In genomic region chr15:55475842-55476241, GRCh38 we compare ENCODE assay signal across 26 cellular contexts. TPM values are rescaled to one million over a fixed set of nuclear protein-coding genes. Genes with fewer than 3 reads are reported as not detected.
A peak's percentile ranks its signal among the peaks of the same experiment; 100 is the strongest.
DNase-seq lines count a peak whose midpoint lies in the region; ATAC-seq, FAIRE-seq and TF ChIP-seq lines count a peak whose summit lies in the region.
"Had no signal": no experiment of that assay in that cellular context is flagged by ENCODE, and none has a peak within 500 bp of the region (broad histone marks: within the 10 kb centered on the region; RNA-seq: fewer than 3 reads in every experiment).

No MANE protein-coding gene starts in this region.

- peaks cover 6% of the 10 kb centered on the region for H3K4me1 Mint-ChIP-seq in T-helper 2 cell treated with Interferon-gamma antibody and Interleukin-4, amounts not matched to agents 5 μg/mL and 100 μg/mL, for 36 hours (ENCODE audit: low read depth)
- peaks cover 7% of the 10 kb centered on the region for H3K4me1 Mint-ChIP-seq in CD4-positive, alpha-beta T cell (ENCODE audit: low read depth)
- H3K4me1 Mint-ChIP-seq: central memory CD8-positive, alpha-beta T cell; GM23338 had no signal

- H3K27me3 Mint-ChIP-seq in T-helper 2 cell treated with Interferon-gamma antibody and Interleukin-4, amounts not matched to agents 5 μg/mL and 100 μg/mL, for 36 hours (ENCODE audit: low read depth) = peaks cover 8% of the 10 kb centered on the region
- H3K27me3 Mint-ChIP-seq in CD4-positive, alpha-beta T cell = no peaks in the 10 kb centered on the region
- H3K27me3 Mint-ChIP-seq: CD4-positive, CD25-positive, alpha-beta regulatory T cell; IgD-negative memory B cell had no signal

- H3K9me3 ChIP-seq in CD4-positive, alpha-beta T cell (ENCODE audit: control insufficient read depth, low read length) = no peaks in the 10 kb centered on the region
- H3K9me3 ChIP-seq in A673 (ENCODE audit: low read depth, low read length, poor library complexity, severe bottlenecking) = no peaks in the 10 kb centered on the region

- no peaks in the 10 kb centered on the region for H3K36me3 ChIP-seq in A673 (ENCODE audit: insufficient read depth, low read length, poor library complexity, severe bottlenecking)

- DNase-seq in GM12891 (ENCODE audit: insufficient read length, low spot score) = no peak
- DNase-seq in GM20000 (ENCODE audit: low spot score) = peak; percentile 20
- DNase-seq in MV-4-11 (lab: John Stamatoyannopoulos, UW) = peak; percentile 60
- peak; percentile 5 for DNase-seq in dermis blood vessel endothelial cell
- DNase-seq in T-helper 2 cell treated with Interferon-gamma antibody and Interleukin-4, amounts not matched to agents 5 μg/mL and 100 μg/mL, for 36 hours (ENCODE audit: low spot score) = no peak
- DNase-seq in activated effector memory CD4-positive, alpha-beta T cell treated with Interleukin-2 at 50 U/mL for 16 hours = no peak
- DNase-seq in CD4-positive, alpha-beta T cell = no peak
- no peak for DNase-seq in A673 (ENCODE audit: low spot score)
- DNase-seq: activated CD4-positive, alpha-beta T cell treated with anti-CD3 and anti-CD28 coated beads, Interleukin-2, amount 50 U/mL, for 48 hours; activated T-cell treated with anti-CD3 and anti-CD28 coated beads, Interleukin-2, amount 50 U/mL, for 48 hours; CD4-positive, CD25-positive, alpha-beta regulatory T cell; DMS79 treated with DMSO at 0.1 percent for 48 hours; erythroblast; GF-D8; NCI-H1417 treated with DMSO at 0.1 percent for 48 hours; NCI-H2081; NCI-H2227 treated with DMSO at 0.1 percent for 48 hours; NCI-H526; right cardiac atrium; stimulated activated CD4-positive, alpha-beta T cell treated with anti-CD3 and anti-CD28 coated beads, Interleukin-1b, Interleukin-23, amount 100 ng/mL, for 48 hours; stimulated activated naive CD8-positive, alpha-beta T cell treated with anti-CD3 and anti-CD28 coated beads, Interleukin-15, Interleukin-2, amounts not matched to agents 100 U/mL and 50 U/mL, for 24 hours had no signal

- no peak overlapping the region for H3K4me3 ChIP-seq in A673 (ENCODE audit: low read depth, low read length, poor library complexity, severe bottlenecking)
- H3K4me3 ChIP-seq: GM23338 had no signal

- CTCF ChIA-PET in CD4-positive, alpha-beta T cell (lab: Charles Lee) = no interaction called here
- CTCF ChIA-PET in A673 (lab: Charles Lee) = no interaction called here

- H3K9me3 Mint-ChIP-seq in T-helper 2 cell treated with Interferon-gamma antibody and Interleukin-4, amounts not matched to agents 5 μg/mL and 100 μg/mL, for 36 hours = peaks cover 9% of the 10 kb centered on the region
- peaks cover 5% of the 10 kb centered on the region for H3K9me3 Mint-ChIP-seq in CD4-positive, alpha-beta T cell
- H3K9me3 Mint-ChIP-seq: central memory CD8-positive, alpha-beta T cell had no signal

- no peaks in the 10 kb centered on the region for H3K4me1 ChIP-seq in A673 (ENCODE audit: insufficient read depth, low read length, poor library complexity, severe bottlenecking)

- POLR2A ChIA-PET in CD4-positive, alpha-beta T cell (lab: Charles Lee) = no interaction called here
- POLR2A ChIA-PET in A673 (lab: Charles Lee; ENCODE audit: low non-redundant PET) = no interaction called here

- no peaks in the 10 kb centered on the region for H3K27me3 ChIP-seq in CD4-positive, alpha-beta T cell (ENCODE audit: control insufficient read depth, insufficient read depth, low read length)
- H3K27me3 ChIP-seq in A673 (replicated peaks; ENCODE audit: insufficient read depth, low read depth, low read length, poor library complexity) = no peaks in the 10 kb centered on the region

- no peaks in the 10 kb centered on the region for H3K36me3 Mint-ChIP-seq in T-helper 2 cell treated with Interferon-gamma antibody and Interleukin-4, amounts not matched to agents 5 μg/mL and 100 μg/mL, for 36 hours (ENCODE audit: low read depth)
- H3K36me3 Mint-ChIP-seq in CD4-positive, alpha-beta T cell (ENCODE audit: low read depth) = no peaks in the 10 kb centered on the region
- H3K36me3 Mint-ChIP-seq: CD4-positive, CD25-positive, alpha-beta regulatory T cell; IgD-negative memory B cell had no signal

- no peak overlapping the region for H3K4me3 Mint-ChIP-seq in T-helper 2 cell treated with Interferon-gamma antibody and Interleukin-4, amounts not matched to agents 5 μg/mL and 100 μg/mL, for 36 hours
- no peak overlapping the region for H3K4me3 Mint-ChIP-seq in CD4-positive, alpha-beta T cell
- H3K4me3 Mint-ChIP-seq: CD4-positive, CD25-positive, alpha-beta regulatory T cell; central memory CD8-positive, alpha-beta T cell; GM23338 had no signal

- no TSS peak for BruUV-seq in A673 (replicated peaks; lab: Mats Ljungman, UMichigan)

- H3K27ac Mint-ChIP-seq in T-helper 2 cell treated with Interferon-gamma antibody and Interleukin-4, amounts not matched to agents 5 μg/mL and 100 μg/mL, for 36 hours = no peak overlapping the region
- no peak overlapping the region for H3K27ac Mint-ChIP-seq in CD4-positive, alpha-beta T cell
- H3K27ac Mint-ChIP-seq: CD4-positive, CD25-positive, alpha-beta regulatory T cell; GM23338 had no signal

- no peak for ATAC-seq in CD4-positive, alpha-beta T cell (ENCODE audit: poor library complexity)
- ATAC-seq: GM23338; right cardiac atrium; stimulated activated naive CD8-positive, alpha-beta T cell treated with anti-CD3 and anti-CD28 coated beads, Interleukin-15, Interleukin-2, amounts not matched to agents 100 U/mL and 50 U/mL, for 24 hours had no signal

- H3K27ac ChIP-seq in CD4-positive, alpha-beta T cell (ENCODE audit: low read depth, low read length) = no peak overlapping the region
- H3K27ac ChIP-seq in A673 (ENCODE audit: low read depth, low read length, poor library complexity, severe bottlenecking) = no peak overlapping the region

- intact Hi-C loops in CD4-positive, alpha-beta T cell (cut with DNase I, micrococcal nuclease) = no loop called here
- intact Hi-C loops in A673 (cut with micrococcal nuclease; ENCODE audit: unreplicated experiment) = no loop called here

- no peak for TF ChIP-seq CTCF in GM20000 (IDR thresholded peaks at IDR 0.05; ENCODE audit: extremely low read depth, missing control alignments)
- TF ChIP-seq CTCF in CD4-positive, alpha-beta T cell (IDR thresholded peaks at IDR 0.05) = no peak
- no peak for TF ChIP-seq CTCF in A673 (conservative IDR thresholded peaks at IDR 0.05; ENCODE audit: low read depth, low read length)

- no peak for TF ChIP-seq POLR2A in GM12891 (IDR thresholded peaks at IDR 0.05; ENCODE audit: low read depth, low read length)

- FAIRE-seq in GM12891 (lab: Jason Lieb, UNC) = peak; percentile 69
- FAIRE-seq: GM18507 had no signal

TF ChIP-seq in GM12891, 5 proteins besides CTCF, POLR2A, EP300 and RAD21:
- TF ChIP-seq POU2F2 (IDR thresholded peaks at IDR 0.05; ENCODE audit: low read depth, low read length) (no peak), TAF1 (IDR thresholded peaks at IDR 0.05; ENCODE audit: low read depth, low read length) (no peak), POLR2AphosphoS5 (IDR thresholded peaks at IDR 0.05; ENCODE audit: low read depth, low read length) (no peak), PAX5 (IDR thresholded peaks at IDR 0.05; ENCODE audit: insufficient read depth, low read length, severe bottlenecking) (no peak), SPI1 (IDR thresholded peaks at IDR 0.05; ENCODE audit: low read depth, low read length) (no peak)

RNA-seq across cellular contexts. Expression of gene DNAAF4, which starts 32.2 kb away (rescaled TPM):
- polyA plus RNA-seq in GM12891 (2012; ENCODE audit: low read depth, missing spikeins) = 0.36 TPM
- total RNA-seq in dermis blood vessel endothelial cell (0.51 and 1.6 TPM in 2 replicates), A673 (2021) (3.3 and 4.3 TPM in 2 replicates)
- under 1 TPM in 1 of 2 experiments, not detected in 1; 0.16 TPM for total RNA-seq in CD4-positive, alpha-beta T cell
- total RNA-seq: T-helper 1 cell treated with Interleukin-12 subunit alpha and Interleukin-12 subunit beta and Interleukin-4 antibody, amounts not matched to agents 30 ng/mL and 1 ng/mL, for 36 hours had no signal
- polyA plus RNA-seq: IgD-negative memory B cell had no signal

Comparison
In these comparisons a context has a peak if more than half of its experiments do, and no peak if none do; other contexts are left out.
1. DNase-seq: peak in GM20000 (single experiment), MV-4-11 (single experiment) and dermis blood vessel endothelial cell (single experiment); none in GM12891 (single experiment), T-helper 2 cell treated with Interferon-gamma antibody and Interleukin-4, amounts not matched to agents 5 μg/mL and 100 μg/mL, for 36 hours (single experiment), activated effector memory CD4-positive, alpha-beta T cell treated with Interleukin-2 at 50 U/mL for 16 hours (single experiment), CD4-positive, alpha-beta T cell (0 of 10) and A673 (single experiment).